In the genomic region with DNA sequence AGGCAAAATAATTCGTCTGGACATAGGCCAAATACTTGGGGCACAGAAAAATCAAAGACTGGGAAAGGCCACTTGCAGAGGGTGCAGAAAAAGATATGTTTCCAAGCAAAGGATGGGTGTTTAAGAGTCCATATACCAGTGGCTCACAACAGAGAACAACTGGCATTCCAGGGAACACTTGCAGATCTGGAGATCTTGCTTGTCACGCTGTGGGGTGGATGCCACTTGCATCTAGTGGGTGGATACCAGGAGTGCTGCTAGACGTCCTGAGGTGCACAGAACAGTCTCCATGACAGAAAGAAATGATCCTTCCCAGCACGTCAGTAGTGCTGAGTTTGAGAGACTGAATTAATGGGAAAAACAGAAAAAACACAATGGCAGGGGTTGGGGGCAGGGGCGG, we compare ENCODE assay signal across 26 cellular contexts. TPM values are rescaled to one million over a fixed set of nuclear protein-coding genes. Genes with fewer than 3 reads are reported as not detected.
"Had no signal": no experiment of that assay in that cellular context is flagged by ENCODE, and none has a peak within 500 bp of the region (broad histone marks: within the 10 kb centered on the region; RNA-seq: fewer than 3 reads in every experiment).

No MANE protein-coding gene starts in this region.

- H3K27ac Mint-ChIP-seq: activated B cell treated with CpG ODN at 0.5 μM for 24 hours; activated CD4-positive, alpha-beta memory T cell treated with anti-CD3 and anti-CD28 coated beads, Interleukin-2, amount 10 ng/mL, durations not matched to agents 7 days and 5 days; dendritic cell treated with granulocyte-macrophage colony-stimulating factor and Interleukin-4, amounts not matched to agents 40 ng/mL and 50 ng/mL, for 4 days; immature natural killer cell had no signal

- H3K4me3 Mint-ChIP-seq: activated B cell treated with CpG ODN at 0.5 μM for 24 hours; activated CD4-positive, alpha-beta memory T cell treated with anti-CD3 and anti-CD28 coated beads, Interleukin-2, amount 10 ng/mL, durations not matched to agents 7 days and 5 days; activated T-cell treated with anti-CD3 and anti-CD28 coated beads, Interleukin-2, amount 50 U/mL, for 4 hours; dendritic cell treated with granulocyte-macrophage colony-stimulating factor and Interleukin-4, amounts not matched to agents 40 ng/mL and 50 ng/mL, for 4 days had no signal

- H3K36me3 ChIP-seq: adrenal gland, gastrocnemius medialis, uterus had no signal

- DNase-seq: activated B cell treated with CpG ODN at 0.5 μM for 24 hours; activated CD4-positive, alpha-beta memory T cell treated with anti-CD3 and anti-CD28 coated beads, Interleukin-2, amount 10 ng/mL, durations not matched to agents 7 days and 5 days; activated CD4-positive, alpha-beta T cell treated with anti-CD3 and anti-CD28 coated beads for 4 hours; activated effector memory CD4-positive, alpha-beta T cell treated with Interleukin-2 at 50 U/mL for 16 hours; activated naive CD4-positive, alpha-beta T cell treated with anti-CD3 and anti-CD28 coated beads, Interleukin-2, amount 50 U/mL, for 16 hours; activated T-cell treated with anti-CD3 and anti-CD28 coated beads, Interleukin-2, amount 50 U/mL, for 4 hours; adrenal gland; effector CD8-positive, alpha-beta T cell; gastrocnemius medialis; heart right ventricle; immature natural killer cell; kidney glomerular epithelial cell; left ventricle myocardium superior; mesenchymal stem cell; naive B cell; stimulated activated CD4-positive, alpha-beta T cell treated with anti-CD3 and anti-CD28 coated beads, Interleukin-12 subunit alpha, Interleukin-12 subunit beta, amount 100 ng/mL, for 4 hours; stimulated activated CD4-positive, alpha-beta T cell treated with anti-CD3 and anti-CD28 coated beads, Interleukin-1b, Interleukin-23, amount 100 ng/mL, for 48 hours; stimulated activated CD8-positive, alpha-beta memory T cell treated with anti-CD3 and anti-CD28 coated beads, Interleukin-4, amount 100 ng/mL, for 48 hours; stimulated activated naive CD4-positive, alpha-beta T cell; uterus had no signal

- H3K36me3 Mint-ChIP-seq: immature natural killer cell, naive B cell had no signal

- H3K9me3 Mint-ChIP-seq: activated B cell treated with CpG ODN at 0.5 μM for 24 hours; activated CD4-positive, alpha-beta memory T cell treated with anti-CD3 and anti-CD28 coated beads, Interleukin-2, amount 10 ng/mL, durations not matched to agents 7 days and 5 days; activated T-cell treated with anti-CD3 and anti-CD28 coated beads, Interleukin-2, amount 50 U/mL, for 4 hours; dendritic cell treated with granulocyte-macrophage colony-stimulating factor and Interleukin-4, amounts not matched to agents 40 ng/mL and 50 ng/mL, for 4 days; naive B cell had no signal

- H3K9me3 ChIP-seq: adrenal gland, gastrocnemius medialis, heart right ventricle, mucosa of descending colon, uterus had no signal

- H3K27ac ChIP-seq: adrenal gland, gastrocnemius medialis, heart right ventricle, uterus had no signal

- H3K4me3 ChIP-seq: adrenal gland, gastrocnemius medialis, heart right ventricle, mucosa of descending colon, uterus had no signal

RNA-seq across cellular contexts. Expression of a gene that starts 57.7 kb away (rescaled TPM):
- total RNA-seq: activated T-cell treated with anti-CD3 and anti-CD28 coated beads, Interleukin-2, amount 50 U/mL, for 4 hours; adrenal gland; cerebellum; esophagus mucosa; gastrocnemius medialis; heart right ventricle; left ventricle myocardium superior; mucosa of descending colon; renal cortical epithelial cell; T-helper 2 cell treated with Interferon-gamma antibody and Interleukin-4, amounts not matched to agents 100 ng/mL and 5 ng/mL, for 36 hours; uterus had no signal
